1 cellular context compared by ENCODE assay signal in genomic region chrX:57595381-57595811, GRCh38.
TF ChIP-seq lines count a peak whose summit lies in the region.

No MANE protein-coding gene starts in this region.

TF ChIP-seq in GM12878, 131 proteins besides CTCF, POLR2A, EP300 and RAD21 (continued from another document):
- TF ChIP-seq BRCA1 (IDR thresholded peaks at IDR 0.05; ENCODE audit: low read depth, low read length) (no peak), ZNF24 (IDR thresholded peaks at IDR 0.05) (peak; percentile 94), RB1 (IDR thresholded peaks at IDR 0.05; ENCODE audit: borderline replicate concordance) (no peak), MAX (IDR thresholded peaks at IDR 0.05; ENCODE audit: low read depth, low read length) (no peak), HSF1 (IDR thresholded peaks at IDR 0.05; ENCODE audit: low read depth, low read length) (no peak), JUNB (IDR thresholded peaks at IDR 0.05) (peak; percentile 44; the same call in 1 of the 2 replicates), CBFB (IDR thresholded peaks at IDR 0.05; ENCODE audit: low read depth) (peak; percentile 47; the same call in 1 of the 2 replicates), SRF (IDR thresholded peaks at IDR 0.05; ENCODE audit: low read depth in 2 of 2, low read length in 2 of 2) (no peak), USF2 (IDR thresholded peaks at IDR 0.05; ENCODE audit: borderline replicate concordance, low read depth, low read length) (no peak), SMC3 (IDR thresholded peaks at IDR 0.05; ENCODE audit: borderline replicate concordance, low read length) (no peak), RBBP5 (conservative IDR thresholded peaks at IDR 0.05) (no peak), GABPA (IDR thresholded peaks at IDR 0.05; ENCODE audit: low read depth) (no peak), TCF12 (IDR thresholded peaks at IDR 0.05; ENCODE audit: low read depth, low read length) (no peak), YY1 (IDR thresholded peaks at IDR 0.05; ENCODE audit: low read depth, low read length) (no peak), KAT2A (conservative IDR thresholded peaks at IDR 0.05; ENCODE audit: control insufficient read depth, low read depth, low read length) (no peak), DPF2 (IDR thresholded peaks at IDR 0.05) (no peak), RCOR1 (conservative IDR thresholded peaks at IDR 0.05; ENCODE audit: low read depth, low read length) (no peak), HCFC1 (IDR thresholded peaks at IDR 0.05; ENCODE audit: low read length) (no peak), ETV6 (conservative IDR thresholded peaks at IDR 0.05 in 1 of 2, IDR thresholded peaks at IDR 0.05 in 1 of 2; ENCODE audit: borderline replicate concordance in 1 of 2, low read depth in 1 of 2) (no peak), SIN3A (IDR thresholded peaks at IDR 0.05; ENCODE audit: low read depth, low read length) (no peak), ESRRA (IDR thresholded peaks at IDR 0.05; ENCODE audit: low read length) (no peak), SUPT20H (IDR thresholded peaks at IDR 0.05; ENCODE audit: borderline replicate concordance, control insufficient read depth, low read depth, low read length) (no peak), YBX1 (IDR thresholded peaks at IDR 0.05) (no peak), WRNIP1 (IDR thresholded peaks at IDR 0.05; ENCODE audit: borderline replicate concordance, low read depth, low read length) (no peak), PML (IDR thresholded peaks at IDR 0.05; ENCODE audit: low read length) (no peak), KLF5 (IDR thresholded peaks at IDR 0.05; ENCODE audit: partially characterized antibody) (no peak), HDAC2 (IDR thresholded peaks at IDR 0.05) (no peak)
